In the genomic region with DNA sequence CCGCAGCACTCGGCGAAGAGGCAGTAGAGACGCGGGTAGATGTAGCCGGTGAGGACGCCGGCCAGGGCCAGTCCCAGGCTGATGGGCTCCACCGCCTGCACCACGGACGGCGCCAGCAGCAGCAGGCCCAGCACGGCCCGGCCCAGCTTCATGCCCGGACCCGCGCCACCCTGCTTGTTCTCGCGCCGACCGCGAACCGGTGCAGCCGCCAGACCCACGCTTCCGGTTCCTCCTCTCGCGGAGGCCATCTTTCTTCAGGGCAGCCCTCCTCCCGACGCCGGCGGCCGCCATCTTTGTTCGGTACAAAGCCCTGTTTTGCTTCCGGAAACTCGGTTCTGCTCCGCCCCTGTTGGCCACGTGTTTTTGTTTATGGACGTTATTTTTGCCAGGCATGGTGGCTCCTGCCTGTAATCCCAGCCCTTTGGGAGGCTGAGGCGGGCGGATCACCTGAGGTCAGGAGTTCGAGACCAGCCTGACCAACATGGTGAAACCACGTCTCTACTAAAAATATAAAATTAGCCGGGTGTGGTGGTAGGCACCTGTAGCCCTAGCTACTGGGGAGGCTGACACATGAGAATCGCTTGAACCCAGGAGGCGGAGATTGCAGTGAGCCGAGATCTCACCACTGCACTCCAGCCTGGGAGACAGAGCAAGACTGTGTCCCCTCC, we compare ENCODE assay signal across 8 cellular contexts. TPM values are rescaled to one million over a fixed set of nuclear protein-coding genes. Genes with fewer than 3 reads are reported as not detected.
DNase-seq lines count a peak whose midpoint lies in the region; ATAC-seq, FAIRE-seq and TF ChIP-seq lines count a peak whose summit lies in the region.

A gene with protein sequence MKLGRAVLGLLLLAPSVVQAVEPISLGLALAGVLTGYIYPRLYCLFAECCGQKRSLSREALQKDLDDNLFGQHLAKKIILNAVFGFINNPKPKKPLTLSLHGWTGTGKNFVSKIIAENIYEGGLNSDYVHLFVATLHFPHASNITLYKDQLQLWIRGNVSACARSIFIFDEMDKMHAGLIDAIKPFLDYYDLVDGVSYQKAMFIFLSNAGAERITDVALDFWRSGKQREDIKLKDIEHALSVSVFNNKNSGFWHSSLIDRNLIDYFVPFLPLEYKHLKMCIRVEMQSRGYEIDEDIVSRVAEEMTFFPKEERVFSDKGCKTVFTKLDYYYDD (minus strand): TSS at position 203 of the 668 bp plus-strand sequence. CDS start 51 bp downstream, at position 152.

- H3K27ac Mint-ChIP-seq in T-helper 17 cell, result peak within 1 kb of the TSS; percentile 70

- ATAC-seq in HG02870 (IDR thresholded peaks at IDR 0.05; ENCODE audit: unreplicated experiment), result peak; percentile 88
- peak; percentile 96 for ATAC-seq in T-helper 17 cell
- ATAC-seq in psoas muscle, result peak; percentile 97 to 99 (median 98)

- DNase-seq in GM12892 (ENCODE audit: insufficient read length) (peak; percentile 90), NCI-H1694 treated with DMSO at 0.1 percent for 48 hours (lab: John Stamatoyannopoulos, UW) (peak; percentile 86), T-helper 17 cell (peak; percentile 80 to 85 (median 84)), right atrium auricular region (ENCODE audit: low spot score) (peak; percentile 94), psoas muscle (peak; percentile 96 to 98), urothelium cell line (ENCODE audit: low spot score) (peak; percentile 93)

- H3K4me3 ChIP-seq in right atrium auricular region, result peak within 1 kb of the TSS; percentile 72 to 97
- peak within 1 kb of the TSS; percentile 89 for H3K4me3 ChIP-seq in psoas muscle

- H3K9me3 ChIP-seq in T-helper 17 cell (ENCODE audit: control insufficient read depth, low read length, poor library complexity, severe bottlenecking), result no peaks in the 10 kb centered on the region
- H3K9me3 ChIP-seq in right atrium auricular region, result no peaks in the 10 kb centered on the region
- no peaks in the 10 kb centered on the region for H3K9me3 ChIP-seq in psoas muscle

- peak; percentile 93 for TF ChIP-seq POLR2A in GM12892 (IDR thresholded peaks at IDR 0.05; ENCODE audit: low read depth, low read length)

- H3K27ac ChIP-seq in angular gyrus (ENCODE audit: low read depth, low read length) (peak within 1 kb of the TSS; percentile 77), right atrium auricular region (peak within 1 kb of the TSS; percentile 38 to 78), psoas muscle (peak within 1 kb of the TSS; percentile 81)

- intact Hi-C loops in psoas muscle (cut with DNase I), result no loop called here

- TF ChIP-seq CTCF in right atrium auricular region (IDR thresholded peaks at IDR 0.05) (no peak), psoas muscle (IDR thresholded peaks at IDR 0.05) (no peak)

- H3K4me3 Mint-ChIP-seq in T-helper 17 cell, result peak within 1 kb of the TSS; percentile 92

- H3K36me3 Mint-ChIP-seq in T-helper 17 cell (ENCODE audit: low read depth), result no peaks in the 10 kb centered on the region

- H3K27me3 ChIP-seq in right atrium auricular region, result no peaks in the 10 kb centered on the region
- H3K27me3 ChIP-seq in psoas muscle (ENCODE audit: insufficient read depth in 3 of 3, low read length in 2 of 3), result no peaks in the 10 kb centered on the region

- H3K36me3 ChIP-seq in right atrium auricular region, result peaks cover 39% of the 10 kb centered on the region
- H3K36me3 ChIP-seq in psoas muscle (ENCODE audit: insufficient read depth in 1 of 2, low read depth in 1 of 2), result peaks cover 3 to 62% of the 10 kb centered on the region in 2 donors

- H3K4me1 Mint-ChIP-seq in T-helper 17 cell, result peaks cover 13% of the 10 kb centered on the region

- no peaks in the 10 kb centered on the region for H3K27me3 Mint-ChIP-seq in T-helper 17 cell

- peak; percentile 82 for FAIRE-seq in GM12892 (lab: Jason Lieb, UNC)
- FAIRE-seq in urothelium cell line (lab: Jason Lieb, UNC), result no peak

- H3K4me1 ChIP-seq in right atrium auricular region (peaks cover 0 to 8% of the 10 kb centered on the region in 2 donors), psoas muscle (no peaks in the 10 kb centered on the region)

- 3 to 5% (median 4%) methylated on average over 40 to 47 of the region's 47 CpGs for WGBS in psoas muscle, 3 donors

RNA-seq across cellular contexts. Expression of the gene that starts here (rescaled TPM):
- polyA plus RNA-seq in GM12892 (2012; ENCODE audit: missing spikeins), result 19.0 TPM
- total RNA-seq in T-helper 17 cell (10 to 100 TPM; 16.7 to 17.2 TPM), right atrium auricular region (10 to 100 TPM; 16.1 to 31.9 TPM), psoas muscle (10 to 100 TPM; 10.4 to 18.5 (median 12.9) TPM)
- 10 to 100 TPM; 17.9 to 25.4 (median 24.0) TPM for polyA plus RNA-seq in psoas muscle

Comparison
In these comparisons a context has a peak if more than half of its experiments do, and no peak if none do; other contexts are left out.
1. Peak in every context shown above with its lines: DNase-seq, ATAC-seq, H3K4me3 ChIP-seq and H3K27ac ChIP-seq.